In the genomic region with DNA sequence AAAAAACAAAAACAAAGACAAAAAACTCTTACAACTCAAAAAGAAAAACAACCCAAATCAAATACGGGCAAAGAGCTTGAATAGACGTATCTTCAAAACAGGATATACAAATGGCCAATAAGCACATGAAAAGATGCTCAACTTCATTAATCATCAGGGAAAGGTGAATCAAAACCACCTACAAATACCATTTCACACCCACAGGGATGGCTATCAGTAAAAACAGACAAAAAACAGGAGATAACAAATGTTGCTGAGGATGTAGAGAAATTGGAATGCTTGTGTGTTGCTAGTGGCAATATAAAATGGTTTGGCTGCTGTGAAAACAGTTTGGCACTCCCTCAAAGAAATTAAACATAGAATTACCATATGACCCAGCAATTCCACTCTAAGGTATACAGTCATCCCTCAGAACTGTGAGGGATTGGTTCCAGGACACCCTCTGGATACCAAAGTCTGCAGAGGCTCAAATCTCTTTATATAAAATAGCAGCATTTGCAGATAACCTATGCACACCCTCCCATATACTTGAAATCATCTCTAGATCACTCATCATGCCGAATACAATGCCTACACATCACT, we compare ENCODE assay signal across 15 cellular contexts. TPM values are rescaled to one million over a fixed set of nuclear protein-coding genes. Genes with fewer than 3 reads are reported as not detected.
DNase-seq lines count a peak whose midpoint lies in the region; ATAC-seq and TF ChIP-seq lines count a peak whose summit lies in the region.
"Had no signal": no experiment of that assay in that cellular context is flagged by ENCODE, and none has a peak within 500 bp of the region (broad histone marks: within the 10 kb centered on the region; RNA-seq: fewer than 3 reads in every experiment).

No MANE protein-coding gene starts in this region.

- peaks cover 33% of the 10 kb centered on the region for H3K9me3 Mint-ChIP-seq in nephron progenitor cell
- H3K9me3 Mint-ChIP-seq: CD8-positive, alpha-beta T cell; T-helper 1 cell treated with Interleukin-12 subunit alpha and Interleukin-12 subunit beta and Interleukin-4 antibody, amounts not matched to agents 30 μg/mL and 1 μg/mL, for 36 hours had no signal

- no peaks in the 10 kb centered on the region for H3K27me3 Mint-ChIP-seq in nephron progenitor cell (ENCODE audit: low read depth, poor library complexity)

- ATAC-seq in HG03135 (IDR thresholded peaks at IDR 0.05; ENCODE audit: unreplicated experiment) (no peak), GM21526 (IDR thresholded peaks at IDR 0.05; ENCODE audit: low FRiP score, unreplicated experiment) (no peak)
- ATAC-seq: CD8-positive, alpha-beta T cell; GM12878 had no signal

- H3K4me3 ChIP-seq in OCI-LY7 (ENCODE audit: low read depth, low read length, poor library complexity, severe bottlenecking), result no peak overlapping the region
- H3K4me3 ChIP-seq in cardiac fibroblast (replicated peaks in 1 of 2; ENCODE audit: low read depth in 2 of 2, low read length in 2 of 2), result no peak overlapping the region
- H3K4me3 ChIP-seq: GM12878 had no signal

- no peak overlapping the region for H3K4me2 ChIP-seq in OCI-LY7 (ENCODE audit: low read length)

- TF ChIP-seq CTCF in OCI-LY7 (conservative IDR thresholded peaks at IDR 0.05; ENCODE audit: low read length) (no peak), cardiac fibroblast (IDR thresholded peaks at IDR 0.05; ENCODE audit: low read depth, low read length) (no peak), nephron progenitor cell (IDR thresholded peaks at IDR 0.05) (no peak)

- peaks cover 83% of the 10 kb centered on the region for H3K79me2 ChIP-seq in OCI-LY7 (ENCODE audit: insufficient read depth, low read depth, low read length)

- peaks cover 87% of the 10 kb centered on the region for H3K36me3 Mint-ChIP-seq in nephron progenitor cell (ENCODE audit: low read depth)

- POLR2A ChIA-PET in OCI-LY7 (lab: Charles Lee), result no interaction called here

- intact Hi-C loops in OCI-LY7 (cut with micrococcal nuclease; ENCODE audit: unreplicated experiment), result no loop called here

- BruUV-seq in OCI-LY7 (replicated peaks; lab: Mats Ljungman, UMichigan), result no TSS peak

- H4K20me1 ChIP-seq in OCI-LY7 (ENCODE audit: insufficient read depth, low read length), result no peaks in the 10 kb centered on the region

- no peak overlapping the region for H2AFZ ChIP-seq in OCI-LY7 (ENCODE audit: low read length)

- peaks cover 18% of the 10 kb centered on the region; the same call in 1 of the 2 replicates for H3K9me3 ChIP-seq in OCI-LY7 (ENCODE audit: low read length)

- DNase-seq in EH (ENCODE audit: low read depth) (peak; percentile 75), OCI-LY7 (ENCODE audit: low spot score) (no peak), cardiac fibroblast (ENCODE audit: low read depth in 2 of 2) (peak; percentile 36 to 43), nephron progenitor cell (no peak), NCI-H1436 treated with DMSO at 0.1 percent for 48 hours (lab: John Stamatoyannopoulos, UW) (no peak), SW 1271 (lab: John Stamatoyannopoulos, UW) (no peak)
- DNase-seq: activated CD4-positive, alpha-beta T cell treated with anti-CD3 and anti-CD28 coated beads for 1 hour; CD8-positive, alpha-beta T cell; islet precursor cell; NCI-H1092; stimulated activated CD4-positive, alpha-beta T cell treated with anti-CD3 and anti-CD28 coated beads, Interleukin-15, amount 100 ng/mL, for 24 hours had no signal

- H3K4me1 Mint-ChIP-seq in nephron progenitor cell, result peaks cover 25% of the 10 kb centered on the region

- CTCF ChIA-PET in OCI-LY7 (lab: Charles Lee; ENCODE audit: unreplicated experiment), result no interaction called here

- peak overlapping the region; percentile 21 for H3K27ac Mint-ChIP-seq in nephron progenitor cell
- H3K27ac Mint-ChIP-seq: CD8-positive, alpha-beta T cell; T-helper 1 cell treated with Interleukin-12 subunit alpha and Interleukin-12 subunit beta and Interleukin-4 antibody, amounts not matched to agents 30 μg/mL and 1 μg/mL, for 36 hours had no signal

- H3K27ac ChIP-seq in OCI-LY7 (ENCODE audit: low read depth, low read length, poor library complexity, severe bottlenecking), result peak overlapping the region; percentile 27

- H3K4me1 ChIP-seq in OCI-LY7 (ENCODE audit: insufficient read depth, low read length, poor library complexity, severe bottlenecking), result peaks cover 33% of the 10 kb centered on the region

- no peak overlapping the region for H3K4me3 Mint-ChIP-seq in nephron progenitor cell
- H3K4me3 Mint-ChIP-seq: CD8-positive, alpha-beta T cell; T-helper 1 cell treated with Interleukin-12 subunit alpha and Interleukin-12 subunit beta and Interleukin-4 antibody, amounts not matched to agents 30 μg/mL and 1 μg/mL, for 36 hours had no signal

- H3K9me2 ChIP-seq in OCI-LY7 (ENCODE audit: insufficient read depth, low read length), result no peaks in the 10 kb centered on the region

- peaks cover 53% of the 10 kb centered on the region for H3K36me3 ChIP-seq in OCI-LY7 (ENCODE audit: insufficient read depth, low read length)

RNA-seq across cellular contexts. Expression of gene MLLT1, which starts 29.7 kb away (rescaled TPM):
- total RNA-seq in OCI-LY7 (2014; rRNA removed; shearing (Covaris generic)), result 14.3 and 17.5 TPM in 2 replicates
- total RNA-seq in OCI-LY7 (2022), result 55.5 and 56.0 TPM in 2 replicates

Comparison
In these comparisons a context has a peak if more than half of its experiments do, and no peak if none do; other contexts are left out.
1. DNase-seq: peak in EH (single experiment) and cardiac fibroblast (2 of 2); none in OCI-LY7 (single experiment), nephron progenitor cell (single experiment), NCI-H1436 treated with DMSO at 0.1 percent for 48 hours (single experiment) and SW 1271 (0 of 2).